In genomic region chr4:107818301-107818910, GRCh38 we compare ENCODE assay signal across 10 cellular contexts. TPM values are rescaled to one million over a fixed set of nuclear protein-coding genes. Genes with fewer than 3 reads are reported as not detected.
DNase-seq lines count a peak whose midpoint lies in the region; ATAC-seq, FAIRE-seq and TF ChIP-seq lines count a peak whose summit lies in the region.
"Had no signal": no experiment of that assay in that cellular context is flagged by ENCODE, and none has a peak within 500 bp of the region (broad histone marks: within the 10 kb centered on the region; RNA-seq: fewer than 3 reads in every experiment).

No MANE protein-coding gene starts in this region.

- CTCF ChIA-PET in mammary epithelial cell (lab: Charles Lee; ENCODE audit: low non-redundant PET) = no interaction called here
- CTCF ChIA-PET in activated CD8-positive, alpha-beta T cell treated with anti-CD3 and anti-CD28 coated beads, Interleukin-2, amount 10 ng/mL, durations not matched to agents 7 days and 5 days (lab: Charles Lee) = no interaction called here

- TF ChIP-seq CTCF in mammary epithelial cell (conservative IDR thresholded peaks at IDR 0.05 in 1 of 2, IDR thresholded peaks at IDR 0.05 in 1 of 2; ENCODE audit: extremely low read depth in 1 of 2, insufficient read depth in 1 of 2, low read depth in 1 of 2, low read length in 2 of 2) = no peak
- no peak for TF ChIP-seq CTCF in breast epithelium (IDR thresholded peaks at IDR 0.05)
- no peak for TF ChIP-seq CTCF in upper lobe of right lung (IDR thresholded peaks at IDR 0.05)
- no peak for TF ChIP-seq CTCF in body of pancreas (IDR thresholded peaks at IDR 0.05)

- H2AFZ ChIP-seq in mammary epithelial cell (ENCODE audit: low read depth, low read length) = no peak overlapping the region

- intact Hi-C loops in mammary epithelial cell (cut with micrococcal nuclease) (no loop called here), breast epithelium (cut with DNase I; ENCODE audit: low total_unique reads) (no loop called here), upper lobe of right lung (cut with DNase I) (no loop called here), body of pancreas (cut with DNase I) (no loop called here)

- H3K36me3 Mint-ChIP-seq in activated CD8-positive, alpha-beta T cell treated with anti-CD3 and anti-CD28 coated beads, Interleukin-2, amount 10 ng/mL, durations not matched to agents 7 days and 5 days (ENCODE audit: low read depth) = no peaks in the 10 kb centered on the region

- no peak for FAIRE-seq in urothelium cell line (lab: Jason Lieb, UNC)

- H3K36me3 ChIP-seq in mammary epithelial cell (ENCODE audit: insufficient read depth, low read length) (no peaks in the 10 kb centered on the region), breast epithelium (no peaks in the 10 kb centered on the region), upper lobe of right lung (no peaks in the 10 kb centered on the region), body of pancreas (replicated peaks in 1 of 2; ENCODE audit: insufficient read depth in 1 of 2, low read depth in 2 of 2) (no peaks in the 10 kb centered on the region)
- H3K36me3 ChIP-seq: BLaER1 had no signal

- peaks cover 22% of the 10 kb centered on the region for H3K27me3 Mint-ChIP-seq in activated CD8-positive, alpha-beta T cell treated with anti-CD3 and anti-CD28 coated beads, Interleukin-2, amount 10 ng/mL, durations not matched to agents 7 days and 5 days (ENCODE audit: low read depth)

- TF ChIP-seq POLR2A in breast epithelium (IDR thresholded peaks at IDR 0.05) = no peak
- no peak for TF ChIP-seq POLR2A in body of pancreas (IDR thresholded peaks at IDR 0.05)

- no peaks in the 10 kb centered on the region for H3K9me3 ChIP-seq in mammary epithelial cell (replicated peaks; ENCODE audit: insufficient read depth, low read length)
- no peaks in the 10 kb centered on the region for H3K9me3 ChIP-seq in breast epithelium
- no peaks in the 10 kb centered on the region for H3K9me3 ChIP-seq in upper lobe of right lung
- H3K9me3 ChIP-seq in body of pancreas = no peaks in the 10 kb centered on the region
- H3K9me3 ChIP-seq: BLaER1 had no signal

- H3K4me1 Mint-ChIP-seq in activated CD8-positive, alpha-beta T cell treated with anti-CD3 and anti-CD28 coated beads, Interleukin-2, amount 10 ng/mL, durations not matched to agents 7 days and 5 days (ENCODE audit: low read depth) = peaks cover 7% of the 10 kb centered on the region

- no peaks in the 10 kb centered on the region for H3K9me3 Mint-ChIP-seq in activated CD8-positive, alpha-beta T cell treated with anti-CD3 and anti-CD28 coated beads, Interleukin-2, amount 10 ng/mL, durations not matched to agents 7 days and 5 days (ENCODE audit: insufficient read depth)

- H4K20me1 ChIP-seq in mammary epithelial cell (ENCODE audit: insufficient read depth, low read length) = no peaks in the 10 kb centered on the region
- H4K20me1 ChIP-seq: BLaER1 had no signal

- H3K27ac Mint-ChIP-seq in activated CD8-positive, alpha-beta T cell treated with anti-CD3 and anti-CD28 coated beads, Interleukin-2, amount 10 ng/mL, durations not matched to agents 7 days and 5 days = no peak overlapping the region

- dilution Hi-C loops in mammary epithelial cell (cut with HindIII; ENCODE audit: low sequenced_read_pairs) = no loop called here

- DNase-seq in mammary epithelial cell (peak; percentile 55), breast epithelium (ENCODE audit: low spot score in 2 of 2) (no peak), HT1080 (ENCODE audit: low read depth) (peak; percentile 21), upper lobe of right lung (no peak), urothelium cell line (ENCODE audit: low spot score) (no peak), body of pancreas (no peak), NCI-H2107 (lab: John Stamatoyannopoulos, UW) (no peak)
- DNase-seq in activated CD8-positive, alpha-beta T cell treated with anti-CD3 and anti-CD28 coated beads, Interleukin-2, amount 10 ng/mL, durations not matched to agents 7 days and 5 days = peak; percentile 24
- DNase-seq: aorta had no signal

- POLR2A ChIA-PET in activated CD8-positive, alpha-beta T cell treated with anti-CD3 and anti-CD28 coated beads, Interleukin-2, amount 10 ng/mL, durations not matched to agents 7 days and 5 days (lab: Charles Lee) = no interaction called here

- H3K4me1 ChIP-seq in mammary epithelial cell (ENCODE audit: insufficient read depth, low read length) = peaks cover 9% of the 10 kb centered on the region
- no peaks in the 10 kb centered on the region for H3K4me1 ChIP-seq in breast epithelium
- no peaks in the 10 kb centered on the region for H3K4me1 ChIP-seq in upper lobe of right lung
- peaks cover 1% of the 10 kb centered on the region for H3K4me1 ChIP-seq in body of pancreas
- H3K4me1 ChIP-seq: BLaER1 had no signal

- in situ Hi-C loops in mammary epithelial cell (cut with MboI; ENCODE audit: low sequenced_read_pairs in 2 of 2) = no loop called here

- no peaks in the 10 kb centered on the region for H3K27me3 ChIP-seq in mammary epithelial cell (ENCODE audit: insufficient read depth, low read length)
- H3K27me3 ChIP-seq in breast epithelium = no peaks in the 10 kb centered on the region
- H3K27me3 ChIP-seq in upper lobe of right lung = no peaks in the 10 kb centered on the region
- no peaks in the 10 kb centered on the region for H3K27me3 ChIP-seq in body of pancreas
- H3K27me3 ChIP-seq: BLaER1 had no signal

- H3K27ac ChIP-seq in mammary epithelial cell (ENCODE audit: insufficient read depth, low read depth, low read length) (no peak overlapping the region), breast epithelium (no peak overlapping the region), upper lobe of right lung (no peak overlapping the region), body of pancreas (no peak overlapping the region)
- H3K27ac ChIP-seq: BLaER1 had no signal

- H3K9ac ChIP-seq in mammary epithelial cell (ENCODE audit: insufficient read depth, low read length) = no peak overlapping the region
- H3K9ac ChIP-seq: BLaER1 had no signal

- no peak overlapping the region for H3K4me3 Mint-ChIP-seq in activated CD8-positive, alpha-beta T cell treated with anti-CD3 and anti-CD28 coated beads, Interleukin-2, amount 10 ng/mL, durations not matched to agents 7 days and 5 days

- no peaks in the 10 kb centered on the region for H3K79me2 ChIP-seq in mammary epithelial cell (ENCODE audit: insufficient read depth, low read length)

- H3K4me3 ChIP-seq in mammary epithelial cell (replicated peaks in 1 of 3; ENCODE audit: insufficient read depth in 1 of 3, low read depth in 2 of 3, low read length in 3 of 3) (no peak overlapping the region), breast epithelium (no peak overlapping the region), upper lobe of right lung (no peak overlapping the region), body of pancreas (no peak overlapping the region)
- H3K4me3 ChIP-seq: BLaER1 had no signal

- BruUV-seq in mammary epithelial cell (replicated peaks; lab: Mats Ljungman, UMichigan) = no TSS peak

- H3K4me2 ChIP-seq in mammary epithelial cell (ENCODE audit: insufficient read depth, low read depth, low read length) = no peak overlapping the region
- H3K4me2 ChIP-seq: BLaER1 had no signal

- 95% methylated on average over 3 of the region's 3 CpGs for WGBS in mammary epithelial cell (ENCODE audit: low coverage, missing lambda C conversion rate)
- WGBS in body of pancreas, 2 donors = 81 to 85% methylated on average over 3 of the region's 3 CpGs

- ATAC-seq in activated CD8-positive, alpha-beta T cell treated with anti-CD3 and anti-CD28 coated beads, Interleukin-2, amount 10 ng/mL, durations not matched to agents 7 days and 5 days = no peak
- ATAC-seq in upper lobe of right lung (peak; percentile 76), body of pancreas (no peak)

RNA-seq across cellular contexts. Expression of gene SGMS2, which starts 6.3 kb away (rescaled TPM):
- total RNA-seq in mammary epithelial cell = 100 to 1,000 TPM in 1 of 2 donors, 10 to 100 TPM in 1; 48.1 to 151 TPM
- 38.7 TPM for polyA plus RNA-seq in mammary epithelial cell
- polyA minus RNA-seq in mammary epithelial cell = 153 TPM
- total RNA-seq in breast epithelium = 10 to 100 TPM; 47.2 to 76.7 (median 56.3) TPM
- total RNA-seq in HT1080 (2014; rRNA removed; shearing (Covaris generic)) = 13.8 and 20.8 TPM in 2 replicates
- 10.9 and 12.8 TPM in 2 replicates for polyA plus RNA-seq in HT1080 (2015; cell fraction: cytosol; rRNA removed)
- 7.3 and 10.9 TPM in 2 replicates for polyA plus RNA-seq in HT1080 (2015; cell fraction: nucleus; rRNA removed)
- not detected for total RNA-seq in activated CD8-positive, alpha-beta T cell treated with anti-CD3 and anti-CD28 coated beads, Interleukin-2, amount 10 ng/mL, durations not matched to agents 7 days and 5 days
- 67.8 TPM for total RNA-seq in upper lobe of right lung
- 10 to 100 TPM; 32.2 to 36.9 TPM for total RNA-seq in body of pancreas

Comparison
In these comparisons a context has a peak if more than half of its experiments do, and no peak if none do; other contexts are left out.
1. DNase-seq: peak in mammary epithelial cell (single experiment), HT1080 (single experiment) and activated CD8-positive, alpha-beta T cell treated with anti-CD3 and anti-CD28 coated beads, Interleukin-2, amount 10 ng/mL, durations not matched to agents 7 days and 5 days (single experiment); none in breast epithelium (0 of 2), upper lobe of right lung (single experiment), urothelium cell line (single experiment), body of pancreas (0 of 4) and NCI-H2107 (single experiment).
2. RNA of gene SGMS2, which starts 6.3 kb away (total RNA-seq): 48.1 to 151 TPM in mammary epithelial cell, 67.8 TPM in upper lobe of right lung (single experiment), 47.2 to 76.7 TPM in breast epithelium, 32.2 to 36.9 TPM in body of pancreas and 13.8 to 20.8 TPM in HT1080; not detected in activated CD8-positive, alpha-beta T cell treated with anti-CD3 and anti-CD28 coated beads, Interleukin-2, amount 10 ng/mL, durations not matched to agents 7 days and 5 days; every median in the first group is over 10 times any median in the second.